ENCODE assay signal across 14 cellular contexts in genomic region chr11:64042301-64042700, GRCh38. TPM values are rescaled to one million over a fixed set of nuclear protein-coding genes. Genes with fewer than 3 reads are reported as not detected.
DNase-seq lines count a peak whose midpoint lies in the region; ATAC-seq and TF ChIP-seq lines count a peak whose summit lies in the region.
"Had no signal": no experiment of that assay in that cellular context is flagged by ENCODE, and none has a peak within 500 bp of the region (broad histone marks: within the 10 kb centered on the region; RNA-seq: fewer than 3 reads in every experiment).

No MANE protein-coding gene starts in this region.

- H3K27me3 ChIP-seq in H7 (ENCODE audit: control insufficient read depth, insufficient read depth, low read length) (peaks cover 21% of the 10 kb centered on the region), right lobe of liver (no peaks in the 10 kb centered on the region)

- H3K4me1 ChIP-seq in right lobe of liver, result no peaks in the 10 kb centered on the region

- peak overlapping the region; percentile 60 for H3K27ac ChIP-seq in cingulate gyrus (ENCODE audit: low read depth, low read length)
- H3K27ac ChIP-seq in right lobe of liver, result no peak overlapping the region
- H3K27ac ChIP-seq in substantia nigra (ENCODE audit: low read depth, low read length, poor library complexity, severe bottlenecking), result peak overlapping the region; percentile 92
- H3K27ac ChIP-seq: BLaER1 treated with 17β-estradiol and CSF1 and Interleukin-3, amounts not matched to agents 10 nM and 100 nM had no signal

- DNase-seq in H7 (peak; percentile 66), right lobe of liver (no peak), substantia nigra (lab: John Stamatoyannopoulos, UW) (no peak), NCI-H748 treated with DMSO at 0.1 percent for 48 hours (lab: John Stamatoyannopoulos, UW) (no peak), hypothalamus (lab: John Stamatoyannopoulos, UW) (no peak)
- no peak for DNase-seq in stimulated activated CD4-positive, alpha-beta T cell treated with anti-CD3 and anti-CD28 coated beads, Interleukin-4, amount 100 ng/mL, for 1 hour
- DNase-seq: 8988T; AML-193; CD4-positive, CD25-positive, alpha-beta regulatory T cell; DMS53; H9 had no signal

- TF ChIP-seq POLR2A in right lobe of liver (IDR thresholded peaks at IDR 0.05), result no peak

- H3K36me3 ChIP-seq in H7 (replicated peaks; ENCODE audit: control insufficient read depth, insufficient read depth, low read length) (no peaks in the 10 kb centered on the region), right lobe of liver (no peaks in the 10 kb centered on the region)
- H3K36me3 ChIP-seq: BLaER1 treated with 17β-estradiol and CSF1 and Interleukin-3, amounts not matched to agents 10 nM and 100 nM had no signal

- ATAC-seq in right lobe of liver, result peak in 3 of 4 donors; percentile 6 to 26 (median 20)
- ATAC-seq: GM23338 had no signal

- intact Hi-C loops in right lobe of liver (cut with DNase I), result no loop called here

- no peaks in the 10 kb centered on the region for H3K9me3 ChIP-seq in right lobe of liver
- H3K9me3 ChIP-seq: BLaER1 treated with 17β-estradiol and CSF1 and Interleukin-3, amounts not matched to agents 10 nM and 100 nM had no signal

- TF ChIP-seq CTCF in right lobe of liver (IDR thresholded peaks at IDR 0.05), result no peak

- 40% methylated on average over 1 of the region's 4 CpGs for WGBS in right lobe of liver (ENCODE audit: insufficient coverage, low coverage, low lambda C conversion rate, missing lambda C conversion rate)

- H3K4me3 ChIP-seq in H7 (ENCODE audit: insufficient read depth, low read depth, low read length), result no peak overlapping the region
- no peak overlapping the region for H3K4me3 ChIP-seq in right lobe of liver
- H3K4me3 ChIP-seq: BLaER1 treated with 17β-estradiol and CSF1 and Interleukin-3, amounts not matched to agents 10 nM and 100 nM; GM23338 had no signal

RNA-seq across cellular contexts. Expression of gene FLRT1, which starts 6.6 kb away (rescaled TPM):
- total RNA-seq in H7 (2014; rRNA removed; shearing (Covaris generic)), result 0.94 and 1.7 TPM in 2 replicates
- under 1 TPM in 1 of 6 experiments, not detected in 5; 0.12 TPM for total RNA-seq in right lobe of liver
- total RNA-seq: CD4-positive, CD25-positive, alpha-beta regulatory T cell had no signal

RNA-seq across cellular contexts. Expression of gene OTUB1, which starts 56.1 kb away (rescaled TPM):
- total RNA-seq in H7 (2014; rRNA removed; shearing (Covaris generic)), result 76.6 and 77.4 TPM in 2 replicates
- 10 to 100 TPM; 23.2 to 35.3 (median 24.7) TPM for total RNA-seq in right lobe of liver

Comparison
In these comparisons a context has a peak if more than half of its experiments do, and no peak if none do; other contexts are left out.
1. H3K27ac ChIP-seq: peak in cingulate gyrus (single experiment) and substantia nigra (single experiment); none in right lobe of liver (0 of 3).